8 cellular contexts compared by ENCODE assay signal in the genomic region with DNA sequence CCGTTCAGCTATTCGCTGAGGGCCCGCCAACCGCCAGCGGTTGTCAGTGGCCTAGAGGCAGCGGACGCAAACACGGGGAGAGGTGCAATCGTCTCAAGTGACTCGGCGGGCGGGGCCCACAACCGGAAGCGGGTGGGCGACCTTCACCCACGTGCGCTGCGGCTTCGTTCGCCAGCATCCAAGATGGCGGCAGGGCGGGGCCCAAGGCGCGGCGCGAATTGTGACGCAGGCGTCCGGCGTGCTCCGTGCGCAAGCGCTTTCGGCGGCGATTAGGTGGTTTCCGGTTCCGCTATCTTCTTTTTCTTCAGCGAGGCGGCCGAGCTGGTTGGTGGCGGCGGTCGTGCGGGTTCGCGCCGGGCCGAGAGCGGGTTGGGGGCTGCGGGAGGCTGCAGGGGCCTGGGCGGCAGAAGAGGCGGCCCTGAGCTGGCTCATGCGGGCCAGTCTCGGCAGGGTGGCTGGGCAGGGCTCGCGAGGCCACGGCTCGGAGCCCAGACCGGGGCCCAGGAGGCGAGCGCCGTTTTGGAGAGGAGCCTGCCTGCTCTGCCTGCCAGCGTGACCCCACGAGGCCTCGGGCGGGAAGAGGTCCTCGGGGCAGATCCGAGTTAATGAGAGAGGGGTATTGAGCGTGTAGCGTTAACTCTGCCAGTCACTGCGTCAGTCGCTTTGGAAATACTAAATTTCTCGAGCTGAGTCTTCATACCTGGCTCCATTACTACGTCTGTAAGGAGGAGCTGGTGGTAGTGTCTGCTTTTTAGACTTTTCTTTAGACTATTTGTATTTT. TPM values are rescaled to one million over a fixed set of nuclear protein-coding genes. Genes with fewer than 3 reads are reported as not detected.
DNase-seq lines count a peak whose midpoint lies in the region; ATAC-seq and TF ChIP-seq lines count a peak whose summit lies in the region.

A gene (plus strand): TSS at position 294 of the 781 bp plus-strand sequence. CDS start 1,444 bp downstream, outside the sequence.

- DNase-seq in NCI-H69 (lab: John Stamatoyannopoulos, UW) (peak; percentile 99), coronary artery (ENCODE audit: low spot score) (peak; percentile 99), left lobe of liver (ENCODE audit: low spot score) (peak; percentile 99)
- peak; percentile 98 for DNase-seq in activated CD4-positive, alpha-beta T cell treated with anti-CD3 and anti-CD28 coated beads, Interleukin-2, amount 10 ng/mL, durations not matched to agents 7 days and 5 days
- DNase-seq in stimulated activated CD4-positive, alpha-beta T cell treated with anti-CD3 and anti-CD28 coated beads, Interleukin-2, amount 100 ng/mL, for 4 hours (ENCODE audit: low read depth) = peak; percentile 97

- peaks cover 75% of the 10 kb centered on the region for H3K36me3 ChIP-seq in BLaER1

- no peaks in the 10 kb centered on the region for H3K9me3 ChIP-seq in BLaER1

- peaks cover 23% of the 10 kb centered on the region for H3K4me1 ChIP-seq in BLaER1

- peak within 1 kb of the TSS; percentile 95 for H3K27ac Mint-ChIP-seq in activated CD4-positive, alpha-beta T cell treated with anti-CD3 and anti-CD28 coated beads, Interleukin-2, amount 10 ng/mL, durations not matched to agents 7 days and 5 days

- peaks cover 49% of the 10 kb centered on the region for H4K20me1 ChIP-seq in BLaER1

- no peaks in the 10 kb centered on the region for H3K27me3 ChIP-seq in BLaER1

- peaks cover 28% of the 10 kb centered on the region for H3K4me1 Mint-ChIP-seq in activated CD4-positive, alpha-beta T cell treated with anti-CD3 and anti-CD28 coated beads, Interleukin-2, amount 10 ng/mL, durations not matched to agents 7 days and 5 days

- no peaks in the 10 kb centered on the region for H3K9me3 Mint-ChIP-seq in activated CD4-positive, alpha-beta T cell treated with anti-CD3 and anti-CD28 coated beads, Interleukin-2, amount 10 ng/mL, durations not matched to agents 7 days and 5 days

- H3K4me3 ChIP-seq in BLaER1 (peak within 1 kb of the TSS; percentile 94), coronary artery (peak within 1 kb of the TSS; percentile 91)

- CTCF ChIA-PET in activated CD4-positive, alpha-beta T cell treated with anti-CD3 and anti-CD28 coated beads, Interleukin-2, amount 10 ng/mL, durations not matched to agents 7 days and 5 days (lab: Charles Lee) = interaction anchor here (0.9 to 3.7 kb wide), 11 partner anchors 9 to 294 kb away, joined by 3 to 41 read pairs (median 3); a partner anchor contains a TSS

- POLR2A ChIA-PET in activated CD4-positive, alpha-beta T cell treated with anti-CD3 and anti-CD28 coated beads, Interleukin-2, amount 10 ng/mL, durations not matched to agents 7 days and 5 days (lab: Charles Lee) = interaction anchor here (0.5 to 2.2 kb wide), 5 partner anchors 13 to 76 kb away, joined by 3 to 14 read pairs (median 4); a partner anchor contains a TSS

- ATAC-seq in GM19324 (IDR thresholded peaks at IDR 0.05; ENCODE audit: low FRiP score, unreplicated experiment) (peak; percentile 91), HG03469 (IDR thresholded peaks at IDR 0.05; ENCODE audit: unreplicated experiment) (peak; percentile 85), left lobe of liver (peak; percentile 97)

- TF ChIP-seq CTCF in coronary artery (IDR thresholded peaks at IDR 0.05) = no peak

- no peaks in the 10 kb centered on the region for H3K27me3 Mint-ChIP-seq in activated CD4-positive, alpha-beta T cell treated with anti-CD3 and anti-CD28 coated beads, Interleukin-2, amount 10 ng/mL, durations not matched to agents 7 days and 5 days

- H3K36me3 Mint-ChIP-seq in activated CD4-positive, alpha-beta T cell treated with anti-CD3 and anti-CD28 coated beads, Interleukin-2, amount 10 ng/mL, durations not matched to agents 7 days and 5 days (ENCODE audit: low read depth) = peaks cover 56% of the 10 kb centered on the region

- peak within 1 kb of the TSS; percentile 98 for H3K9ac ChIP-seq in BLaER1

- H3K27ac ChIP-seq in BLaER1 (peak within 1 kb of the TSS; percentile 98), coronary artery (peak within 1 kb of the TSS; percentile 79 to 91)

- H3K4me3 Mint-ChIP-seq in activated CD4-positive, alpha-beta T cell treated with anti-CD3 and anti-CD28 coated beads, Interleukin-2, amount 10 ng/mL, durations not matched to agents 7 days and 5 days = peak within 1 kb of the TSS; percentile 92

- peak within 1 kb of the TSS; percentile 93 for H3K4me2 ChIP-seq in BLaER1

RNA-seq across cellular contexts. Expression of the gene that starts here (rescaled TPM):
- total RNA-seq in activated CD4-positive, alpha-beta T cell treated with anti-CD3 and anti-CD28 coated beads, Interleukin-2, amount 10 ng/mL, durations not matched to agents 7 days and 5 days = 1,000 to 10,000 TPM; 1,627 to 1,778 TPM
- total RNA-seq in left lobe of liver = 425 TPM

Comparison
In these comparisons a context has a peak if more than half of its experiments do, and no peak if none do; other contexts are left out.
1. Peak in every context shown above with its lines: DNase-seq, ATAC-seq, H3K4me3 ChIP-seq and H3K27ac ChIP-seq.